Comparison of ENCODE assay signal across 10 cellular contexts in the genomic region with DNA sequence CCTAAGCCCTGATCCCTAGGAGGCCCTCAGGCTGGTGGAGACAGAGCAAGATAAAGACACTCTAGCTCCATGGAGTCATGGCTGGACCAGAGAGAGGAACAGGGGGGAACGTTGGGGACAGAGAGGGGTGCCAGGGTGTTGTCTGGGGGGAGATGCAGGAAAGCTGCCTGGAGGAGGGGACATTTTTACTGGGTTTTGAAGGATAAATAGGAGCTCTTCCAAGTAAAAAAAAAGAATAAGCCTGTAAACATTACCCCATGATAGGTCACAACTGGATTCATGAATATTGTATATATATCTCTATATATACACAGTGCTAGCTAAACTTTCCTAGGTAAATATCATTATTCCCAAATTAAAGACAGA. TPM values are rescaled to one million over a fixed set of nuclear protein-coding genes. Genes with fewer than 3 reads are reported as not detected.
DNase-seq lines count a peak whose midpoint lies in the region; ATAC-seq and TF ChIP-seq lines count a peak whose summit lies in the region.
"Had no signal": no experiment of that assay in that cellular context is flagged by ENCODE, and none has a peak within 500 bp of the region (broad histone marks: within the 10 kb centered on the region; RNA-seq: fewer than 3 reads in every experiment).

No MANE protein-coding gene starts in this region.

- no peak overlapping the region for H2AFZ ChIP-seq in HCT116 (ENCODE audit: low read depth, low read length, poor library complexity, severe bottlenecking)

- peaks cover 0 to 3% (median 0%) of the 10 kb centered on the region in 3 donors for H3K27me3 Mint-ChIP-seq in CD14-positive monocyte (ENCODE audit: low read depth in 3 of 3)
- H3K27me3 Mint-ChIP-seq in activated T-helper 17 cell treated with anti-CD3 and anti-CD28 coated beads, Interleukin-2, amount 50 U/mL, for 72 hours, result no peaks in the 10 kb centered on the region

- H3K9me3 Mint-ChIP-seq in CD14-positive monocyte, result peaks cover 5 to 15% (median 8%) of the 10 kb centered on the region in 7 donors
- H3K9me3 Mint-ChIP-seq in activated T-helper 17 cell treated with anti-CD3 and anti-CD28 coated beads, Interleukin-2, amount 50 U/mL, for 72 hours, result no peaks in the 10 kb centered on the region

- no peaks in the 10 kb centered on the region for H4K20me1 ChIP-seq in HCT116 (ENCODE audit: insufficient read depth)

- H3K9me2 ChIP-seq in HCT116 (ENCODE audit: insufficient read depth), result no peaks in the 10 kb centered on the region

- RAD21 ChIA-PET in HCT116 (lab: Charles Lee; ENCODE audit: low non-redundant PET in 1 of 2, low total read pairs in 2 of 2, uncharacterized antibody in 2 of 2, unreplicated experiment in 2 of 2), result interaction anchor here (0.5 to 1.3 kb wide), 3 partner anchors 8 to 78 kb away, joined by 4 to 7 read pairs (median 7); no protein-coding TSS in a partner anchor

- H3K36me3 ChIP-seq in HCT116 (ENCODE audit: control insufficient read depth in 1 of 2, insufficient read depth in 2 of 2, low read length in 2 of 2) (no peaks in the 10 kb centered on the region), muscle layer of duodenum (ENCODE audit: control insufficient read depth in 1 of 2, insufficient read depth in 2 of 2, low read length in 2 of 2) (no peaks in the 10 kb centered on the region)
- H3K36me3 ChIP-seq: ascending aorta had no signal

- BruUV-seq in HCT116 (replicated peaks; lab: Mats Ljungman, UMichigan), result no TSS peak

- peak overlapping the region; percentile 97 to 99 (median 99) for H3K27ac Mint-ChIP-seq in CD14-positive monocyte
- peak overlapping the region; percentile 97 for H3K27ac Mint-ChIP-seq in activated T-helper 17 cell treated with anti-CD3 and anti-CD28 coated beads, Interleukin-2, amount 50 U/mL, for 72 hours

- no peaks in the 10 kb centered on the region for H3K27me3 ChIP-seq in HCT116 (ENCODE audit: insufficient read depth, low read length)
- H3K27me3 ChIP-seq in muscle layer of duodenum (ENCODE audit: low read depth, low read length), result no peaks in the 10 kb centered on the region
- H3K27me3 ChIP-seq: ascending aorta had no signal

- H3K4me1 ChIP-seq in HCT116 (ENCODE audit: control insufficient read depth in 1 of 2, insufficient read depth in 2 of 2, low read length in 2 of 2) (peaks cover 17 to 31% of the 10 kb centered on the region in 2 experiments), muscle layer of duodenum (ENCODE audit: control insufficient read depth in 1 of 2, insufficient read depth in 2 of 2, low read length in 2 of 2) (no peaks in the 10 kb centered on the region)
- H3K4me1 ChIP-seq: ascending aorta had no signal

- peak; percentile 25 for ATAC-seq in HCT116
- peak; percentile 14 for ATAC-seq in activated T-helper 17 cell treated with anti-CD3 and anti-CD28 coated beads, Interleukin-2, amount 50 U/mL, for 72 hours (replicated peaks)

- H3K27ac ChIP-seq in HCT116 (ENCODE audit: low read depth, low read length), result peak overlapping the region; percentile 69
- H3K27ac ChIP-seq in muscle layer of duodenum (ENCODE audit: low read length), result peak overlapping the region; percentile 87
- H3K27ac ChIP-seq: ascending aorta had no signal

- no peaks in the 10 kb centered on the region for H3K9me3 ChIP-seq in HCT116 (ENCODE audit: control insufficient read depth in 1 of 2, insufficient read depth in 1 of 2, low read depth in 1 of 2, low read length in 2 of 2)
- no peaks in the 10 kb centered on the region for H3K9me3 ChIP-seq in muscle layer of duodenum (ENCODE audit: control insufficient read depth in 1 of 2, low read length in 2 of 2)
- H3K9me3 ChIP-seq: ascending aorta had no signal

- no peak for TF ChIP-seq RAD21 in HCT116 (IDR thresholded peaks at IDR 0.05; ENCODE audit: low read depth)

- intact Hi-C loops in CD14-positive monocyte (cut with micrococcal nuclease), result no loop called here
- intact Hi-C loops in HCT116 (cut with micrococcal nuclease), result no loop called here

- POLR2A ChIA-PET in HCT116 (lab: Charles Lee), result interaction anchor here (0.7 to 1.2 kb wide), 3 partner anchors 12 to 22 kb away, joined by 3 to 6 read pairs (median 3); no protein-coding TSS in a partner anchor

- H3K4me1 Mint-ChIP-seq in CD14-positive monocyte, result peaks cover 84% of the 10 kb centered on the region
- peaks cover 24% of the 10 kb centered on the region for H3K4me1 Mint-ChIP-seq in activated T-helper 17 cell treated with anti-CD3 and anti-CD28 coated beads, Interleukin-2, amount 50 U/mL, for 72 hours

- CTCF ChIA-PET in HCT116 (lab: Charles Lee), result no interaction called here

- H3K4me3 Mint-ChIP-seq in CD14-positive monocyte, result peak overlapping the region; percentile 87 to 98
- H3K4me3 Mint-ChIP-seq in activated T-helper 17 cell treated with anti-CD3 and anti-CD28 coated beads, Interleukin-2, amount 50 U/mL, for 72 hours, result peak overlapping the region; percentile 99

- peak overlapping the region; percentile 73 for H3K9ac ChIP-seq in HCT116 (ENCODE audit: low read length)

- TF ChIP-seq CTCF in CD14-positive monocyte (IDR thresholded peaks at IDR 0.05) (no peak), HCT116 (IDR thresholded peaks at IDR 0.05 in 2 of 3, conservative IDR thresholded peaks at IDR 0.05 in 1 of 3; ENCODE audit: borderline replicate concordance in 1 of 3, insufficient read depth in 1 of 3, low read depth in 2 of 3, low read length in 2 of 3) (no peak), GM10266 (IDR thresholded peaks at IDR 0.05; ENCODE audit: control insufficient read depth, insufficient read depth, low read depth, missing control alignments) (no peak)

- DNase-seq in CD14-positive monocyte (ENCODE audit: low spot score) (no peak), HCT116 (ENCODE audit: low read depth, low spot score) (no peak), Kasumi-1 (lab: John Stamatoyannopoulos, UW) (no peak), kidney tubule cell (ENCODE audit: low spot score) (no peak), GM10266 (ENCODE audit: extremely low spot score) (no peak), LoVo (ENCODE audit: low spot score) (no peak)

- H3K36me3 Mint-ChIP-seq in CD14-positive monocyte, result peaks cover 5 to 13% of the 10 kb centered on the region in 2 donors
- peaks cover 29% of the 10 kb centered on the region for H3K36me3 Mint-ChIP-seq in activated T-helper 17 cell treated with anti-CD3 and anti-CD28 coated beads, Interleukin-2, amount 50 U/mL, for 72 hours (ENCODE audit: low read depth)

- H3K79me2 ChIP-seq in HCT116 (ENCODE audit: insufficient read depth, low read length), result peaks cover 9% of the 10 kb centered on the region; the same call in 1 of the 2 replicates

- TF ChIP-seq POLR2A in HCT116 (IDR thresholded peaks at IDR 0.05; ENCODE audit: borderline replicate concordance, extremely low read depth, insufficient read depth, insufficient read length), result no peak

- H3K4me3 ChIP-seq in HCT116 (replicated peaks in 1 of 2; ENCODE audit: low read depth in 1 of 2, low read length in 2 of 2) (peak overlapping the region; percentile 61 to 71), muscle layer of duodenum (ENCODE audit: low read depth in 1 of 2, low read length in 2 of 2) (peak overlapping the region; percentile 23 to 70)
- H3K4me3 ChIP-seq: ascending aorta had no signal

- peak overlapping the region; percentile 86 for H3K4me2 ChIP-seq in HCT116 (ENCODE audit: low read length)

TF ChIP-seq in HCT116, 20 proteins besides CTCF, POLR2A, EP300 and RAD21:
- TF ChIP-seq SIN3A (IDR thresholded peaks at IDR 0.05; ENCODE audit: low read depth) (no peak), ZBTB33 (IDR thresholded peaks at IDR 0.05; ENCODE audit: extremely low read depth, insufficient replicate concordance, low read length) (no peak)

RNA-seq across cellular contexts. Expression of gene HSH2D, which starts 0.7 kb away (rescaled TPM):
- 10 to 100 TPM; 13.8 to 16.7 TPM for polyA plus RNA-seq in CD14-positive monocyte
- total RNA-seq in HCT116 (2021; ENCODE audit: unreplicated experiment), result 21.4 TPM
- polyA plus RNA-seq in HCT116 (2012), result 25.0 and 30.2 TPM in 2 replicates
- 10 to 100 TPM; 32.7 to 39.3 TPM for total RNA-seq in activated T-helper 17 cell treated with anti-CD3 and anti-CD28 coated beads, Interleukin-2, amount 50 U/mL, for 72 hours
- total RNA-seq: ascending aorta had no signal
- polyA plus RNA-seq: neural cell had no signal

RNA-seq across cellular contexts. Expression of gene CIB3, which starts 29.1 kb away (rescaled TPM):
- polyA plus RNA-seq in CD14-positive monocyte, result not detected
- not detected for total RNA-seq in HCT116 (2021; ENCODE audit: unreplicated experiment)
- polyA plus RNA-seq in HCT116 (2012), result 0.13 and 0.76 TPM in 2 replicates
- total RNA-seq in activated T-helper 17 cell treated with anti-CD3 and anti-CD28 coated beads, Interleukin-2, amount 50 U/mL, for 72 hours, result 1 to 10 TPM in 1 of 2 donors, not detected in 1; 1.1 TPM
- total RNA-seq: ascending aorta had no signal
- polyA plus RNA-seq: neural cell had no signal

RNA-seq across cellular contexts. Expression of gene RAB8A, which starts 32.5 kb away (rescaled TPM):
- 100 to 1,000 TPM; 109 to 124 TPM for polyA plus RNA-seq in CD14-positive monocyte
- total RNA-seq in HCT116 (2021; ENCODE audit: unreplicated experiment), result 116 TPM
- 100 and 111 TPM in 2 replicates for polyA plus RNA-seq in HCT116 (2012)
- total RNA-seq in activated T-helper 17 cell treated with anti-CD3 and anti-CD28 coated beads, Interleukin-2, amount 50 U/mL, for 72 hours, result 100 to 1,000 TPM; 140 to 212 TPM

RNA-seq across cellular contexts. Expression of gene FAM32A, which starts 41.0 kb away (rescaled TPM):
- polyA plus RNA-seq in CD14-positive monocyte, result 100 to 1,000 TPM; 219 to 245 TPM
- 61.3 TPM for total RNA-seq in HCT116 (2021; ENCODE audit: unreplicated experiment)
- polyA plus RNA-seq in HCT116 (2012), result 50.8 and 61.3 TPM in 2 replicates
- 10 to 100 TPM; 43.0 to 61.9 TPM for total RNA-seq in activated T-helper 17 cell treated with anti-CD3 and anti-CD28 coated beads, Interleukin-2, amount 50 U/mL, for 72 hours

RNA-seq across cellular contexts. Expression of gene AP1M1, which starts 53.5 kb away (rescaled TPM):
- polyA plus RNA-seq in CD14-positive monocyte, result 100 to 1,000 TPM; 133 to 134 TPM
- total RNA-seq in HCT116 (2021; ENCODE audit: unreplicated experiment), result 50.0 TPM
- 50.7 and 52.9 TPM in 2 replicates for polyA plus RNA-seq in HCT116 (2012)
- total RNA-seq in activated T-helper 17 cell treated with anti-CD3 and anti-CD28 coated beads, Interleukin-2, amount 50 U/mL, for 72 hours, result 100 to 1,000 TPM; 103 to 110 TPM
